ENCODE assay signal across 20 cellular contexts in genomic region chr4:7787067-7787466, GRCh38.
DNase-seq lines count a peak whose midpoint lies in the region; ATAC-seq and TF ChIP-seq lines count a peak whose summit lies in the region.
"Had no signal": no experiment of that assay in that cellular context is flagged by ENCODE, and none has a peak within 500 bp of the region (broad histone marks: within the 10 kb centered on the region; RNA-seq: fewer than 3 reads in every experiment).

No MANE protein-coding gene starts in this region.

- CTCF ChIA-PET in activated CD4-positive, alpha-beta memory T cell treated with anti-CD3 and anti-CD28 coated beads for 36 hours (lab: Charles Lee): interaction anchor here (0.8 kb wide), 1 partner anchor 15 kb away, joined by 3 read pairs; no protein-coding TSS in a partner anchor
- CTCF ChIA-PET in activated CD4-positive, alpha-beta memory T cell treated with anti-CD3 and anti-CD28 coated beads, Interleukin-2, amount 10 ng/mL, durations not matched to agents 7 days and 5 days (lab: Charles Lee): no interaction called here

- peak overlapping the region; percentile 29 for H3K27ac ChIP-seq in cingulate gyrus (ENCODE audit: low read depth, low read length)
- no peak overlapping the region for H3K27ac ChIP-seq in lower lobe of right lung
- H3K27ac ChIP-seq in spleen: no peak overlapping the region
- H3K27ac ChIP-seq: 22Rv1, C4-2B had no signal

- no peaks in the 10 kb centered on the region for H3K9me3 ChIP-seq in lower lobe of right lung
- H3K9me3 ChIP-seq in spleen: no peaks in the 10 kb centered on the region

- H3K9me3 Mint-ChIP-seq in activated CD4-positive, alpha-beta memory T cell treated with anti-CD3 and anti-CD28 coated beads for 36 hours: no peaks in the 10 kb centered on the region
- no peaks in the 10 kb centered on the region for H3K9me3 Mint-ChIP-seq in activated CD4-positive, alpha-beta memory T cell treated with anti-CD3 and anti-CD28 coated beads, Interleukin-2, amount 10 ng/mL, durations not matched to agents 7 days and 5 days
- H3K9me3 Mint-ChIP-seq in CD14-positive monocyte: peaks cover 0 to 2% (median 0%) of the 10 kb centered on the region in 7 donors
- H3K9me3 Mint-ChIP-seq: GM23338 had no signal

- TF ChIP-seq CTCF in lower lobe of right lung (IDR thresholded peaks at IDR 0.05) (no peak), spleen (IDR thresholded peaks at IDR 0.05 in 8 of 11, conservative IDR thresholded peaks at IDR 0.05 in 3 of 11) (no peak), CD14-positive monocyte (IDR thresholded peaks at IDR 0.05) (no peak)

- H3K4me1 ChIP-seq in lower lobe of right lung (peaks cover 21% of the 10 kb centered on the region), spleen (peaks cover 0 to 13% (median 4%) of the 10 kb centered on the region in 6 donors)

- no peak for DNase-seq in activated CD4-positive, alpha-beta memory T cell treated with anti-CD3 and anti-CD28 coated beads for 36 hours
- no peak for DNase-seq in activated CD4-positive, alpha-beta memory T cell treated with anti-CD3 and anti-CD28 coated beads, Interleukin-2, amount 10 ng/mL, durations not matched to agents 7 days and 5 days
- DNase-seq in lower lobe of right lung (peak; percentile 44), spleen (peak; percentile 30), CD14-positive monocyte (ENCODE audit: low spot score) (no peak), amygdala (lab: John Stamatoyannopoulos, UW) (no peak), HPDE6-E6E7 (ENCODE audit: extremely low spot score) (no peak)
- DNase-seq: DMS53, GDM1, Karpas-422, NCI-H1694 treated with DMSO at 0.1 percent for 48 hours, NCI-H446, NCI-H526, Right ventricle myocardium superior had no signal

- H3K36me3 ChIP-seq in lower lobe of right lung (peaks cover 24% of the 10 kb centered on the region), spleen (peaks cover 0 to 33% (median 0%) of the 10 kb centered on the region in 6 donors)

- peak overlapping the region; percentile 23 for H3K27ac Mint-ChIP-seq in activated CD4-positive, alpha-beta memory T cell treated with anti-CD3 and anti-CD28 coated beads for 36 hours
- no peak overlapping the region for H3K27ac Mint-ChIP-seq in activated CD4-positive, alpha-beta memory T cell treated with anti-CD3 and anti-CD28 coated beads, Interleukin-2, amount 10 ng/mL, durations not matched to agents 7 days and 5 days
- H3K27ac Mint-ChIP-seq in CD14-positive monocyte: no peak overlapping the region
- H3K27ac Mint-ChIP-seq: GM23338, IgD-negative memory B cell had no signal

- intact Hi-C loops in activated CD4-positive, alpha-beta memory T cell treated with anti-CD3 and anti-CD28 coated beads for 36 hours (cut with micrococcal nuclease): no loop called here
- intact Hi-C loops in lower lobe of right lung (cut with DNase I): no loop called here
- intact Hi-C loops in spleen (cut with DNase I; ENCODE audit: low total_unique reads): no loop called here
- intact Hi-C loops in CD14-positive monocyte (cut with micrococcal nuclease): no loop called here

- POLR2A ChIA-PET in activated CD4-positive, alpha-beta memory T cell treated with anti-CD3 and anti-CD28 coated beads for 36 hours (lab: Charles Lee): no interaction called here
- POLR2A ChIA-PET in activated CD4-positive, alpha-beta memory T cell treated with anti-CD3 and anti-CD28 coated beads, Interleukin-2, amount 10 ng/mL, durations not matched to agents 7 days and 5 days (lab: Charles Lee): no interaction called here

- H3K4me3 ChIP-seq in lower lobe of right lung (no peak overlapping the region), spleen (no peak overlapping the region)
- H3K4me3 ChIP-seq: GM23338 had no signal

- peaks cover 57% of the 10 kb centered on the region for H3K4me1 Mint-ChIP-seq in activated CD4-positive, alpha-beta memory T cell treated with anti-CD3 and anti-CD28 coated beads for 36 hours (ENCODE audit: low read depth)
- H3K4me1 Mint-ChIP-seq in activated CD4-positive, alpha-beta memory T cell treated with anti-CD3 and anti-CD28 coated beads, Interleukin-2, amount 10 ng/mL, durations not matched to agents 7 days and 5 days: peaks cover 40% of the 10 kb centered on the region
- H3K4me1 Mint-ChIP-seq in CD14-positive monocyte: peaks cover 11% of the 10 kb centered on the region
- H3K4me1 Mint-ChIP-seq: GM23338 had no signal

- 76 to 98% (median 93%) methylated on average over 8 to 15 of the region's 15 CpGs for WGBS in spleen, 5 donors

- peaks cover 35% of the 10 kb centered on the region for H3K36me3 Mint-ChIP-seq in activated CD4-positive, alpha-beta memory T cell treated with anti-CD3 and anti-CD28 coated beads for 36 hours
- no peaks in the 10 kb centered on the region for H3K36me3 Mint-ChIP-seq in activated CD4-positive, alpha-beta memory T cell treated with anti-CD3 and anti-CD28 coated beads, Interleukin-2, amount 10 ng/mL, durations not matched to agents 7 days and 5 days (ENCODE audit: low read depth)
- peaks cover 0 to 13% of the 10 kb centered on the region in 2 donors for H3K36me3 Mint-ChIP-seq in CD14-positive monocyte
- H3K36me3 Mint-ChIP-seq: IgD-negative memory B cell had no signal

- ATAC-seq in lower lobe of right lung: peak; percentile 7 to 41
- ATAC-seq: HCT116 had no signal

- TF ChIP-seq POLR2A in spleen (IDR thresholded peaks at IDR 0.05): no peak

- H3K27me3 ChIP-seq in lower lobe of right lung (ENCODE audit: low read depth): no peaks in the 10 kb centered on the region
- no peaks in the 10 kb centered on the region for H3K27me3 ChIP-seq in spleen (replicated peaks in 1 of 7)

- H3K27me3 Mint-ChIP-seq in activated CD4-positive, alpha-beta memory T cell treated with anti-CD3 and anti-CD28 coated beads for 36 hours: no peaks in the 10 kb centered on the region
- no peaks in the 10 kb centered on the region for H3K27me3 Mint-ChIP-seq in activated CD4-positive, alpha-beta memory T cell treated with anti-CD3 and anti-CD28 coated beads, Interleukin-2, amount 10 ng/mL, durations not matched to agents 7 days and 5 days
- H3K27me3 Mint-ChIP-seq in CD14-positive monocyte (ENCODE audit: low read depth in 3 of 3): peaks cover 1 to 6% (median 2%) of the 10 kb centered on the region in 3 donors

- H3K4me3 Mint-ChIP-seq in activated CD4-positive, alpha-beta memory T cell treated with anti-CD3 and anti-CD28 coated beads for 36 hours: no peak overlapping the region
- no peak overlapping the region for H3K4me3 Mint-ChIP-seq in activated CD4-positive, alpha-beta memory T cell treated with anti-CD3 and anti-CD28 coated beads, Interleukin-2, amount 10 ng/mL, durations not matched to agents 7 days and 5 days
- no peak overlapping the region for H3K4me3 Mint-ChIP-seq in CD14-positive monocyte
- H3K4me3 Mint-ChIP-seq: GM23338 had no signal

Comparison
In these comparisons a context has a peak if more than half of its experiments do, and no peak if none do; other contexts are left out.
1. DNase-seq: peak in lower lobe of right lung (single experiment) and spleen (single experiment); none in activated CD4-positive, alpha-beta memory T cell treated with anti-CD3 and anti-CD28 coated beads for 36 hours (single experiment), activated CD4-positive, alpha-beta memory T cell treated with anti-CD3 and anti-CD28 coated beads, Interleukin-2, amount 10 ng/mL, durations not matched to agents 7 days and 5 days (single experiment), CD14-positive monocyte (single experiment), amygdala (0 of 56) and HPDE6-E6E7 (single experiment).